ENCODE assay signal across 8 cellular contexts in the genomic region with DNA sequence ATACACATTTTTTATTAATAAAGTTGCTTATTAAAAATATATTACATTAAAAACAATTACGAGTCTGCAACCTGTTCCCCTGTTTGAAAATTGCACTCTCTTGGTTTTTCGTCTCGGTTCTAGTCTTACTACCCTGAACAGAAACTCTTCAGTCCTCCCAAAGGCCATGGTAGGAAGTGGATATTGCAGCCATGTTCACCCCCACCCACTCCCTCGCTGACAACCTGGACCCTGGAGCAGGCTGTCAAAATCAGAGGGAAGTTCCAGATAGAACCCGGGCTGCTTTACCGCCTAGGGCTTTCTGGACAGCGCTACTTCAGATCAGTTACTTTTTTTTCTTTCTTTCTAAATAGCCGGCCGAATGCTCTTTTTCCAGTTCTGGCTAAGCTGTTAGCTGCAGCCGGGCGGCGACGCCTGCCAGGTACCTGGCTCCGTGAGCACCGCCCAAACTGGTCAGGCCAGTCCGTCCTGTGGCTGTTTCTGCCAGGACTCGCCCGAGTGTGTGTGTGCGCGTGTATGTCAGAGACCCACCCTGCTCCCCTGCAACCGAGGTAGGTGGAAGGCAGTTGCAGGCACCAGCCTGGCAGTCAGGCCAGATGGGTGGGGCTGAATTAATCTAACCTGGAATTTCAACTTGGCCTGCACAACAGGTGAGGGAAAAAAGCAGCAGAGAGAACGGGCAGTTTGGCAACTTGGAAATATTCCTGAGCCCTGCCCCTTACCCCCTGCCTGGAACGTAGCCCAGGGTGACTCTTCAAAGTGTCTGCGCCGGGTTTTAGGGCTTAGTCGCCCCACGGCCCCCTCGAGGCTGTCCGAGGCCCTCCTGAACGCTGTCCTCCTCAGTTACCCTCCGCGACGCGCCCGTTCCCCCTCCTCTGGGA. TPM values are rescaled to one million over a fixed set of nuclear protein-coding genes. Genes with fewer than 3 reads are reported as not detected.
DNase-seq lines count a peak whose midpoint lies in the region; ATAC-seq and TF ChIP-seq lines count a peak whose summit lies in the region.

No MANE protein-coding gene starts in this region.

- peak overlapping the region; percentile 59 for H3K27ac ChIP-seq in smooth muscle cell (ENCODE audit: low read depth)

- CTCF ChIA-PET in HEK293T (lab: Yijun Ruan, JAX): no interaction called here

- H3F3A ChIP-seq in smooth muscle cell (ENCODE audit: low read depth): peaks cover 8% of the 10 kb centered on the region

- no peaks in the 10 kb centered on the region for H3K27me3 ChIP-seq in smooth muscle cell (ENCODE audit: low read depth)

- peak overlapping the region; percentile 87 for H3K4me3 Mint-ChIP-seq in activated naive CD8-positive, alpha-beta T cell

- H3K36me3 ChIP-seq in smooth muscle cell (ENCODE audit: low read depth): no peaks in the 10 kb centered on the region

- H3K36me3 Mint-ChIP-seq in activated naive CD8-positive, alpha-beta T cell: peaks cover 8% of the 10 kb centered on the region

- H4K20me1 ChIP-seq in smooth muscle cell (ENCODE audit: low read depth): peaks cover 11% of the 10 kb centered on the region

- H3K9me3 Mint-ChIP-seq in activated naive CD8-positive, alpha-beta T cell (ENCODE audit: low read depth): no peaks in the 10 kb centered on the region

- peaks cover 46% of the 10 kb centered on the region for H3K4me1 ChIP-seq in smooth muscle cell (ENCODE audit: low read depth)

- 12% methylated on average over 35 of the region's 35 CpGs for WGBS in smooth muscle cell (ENCODE audit: low lambda C conversion rate)

- POLR2A ChIA-PET in HEK293T (lab: Yijun Ruan, JAX): no interaction called here

- H3K9me3 ChIP-seq in smooth muscle cell (replicated peaks; ENCODE audit: low read depth): no peaks in the 10 kb centered on the region

- peaks cover 72% of the 10 kb centered on the region for H3K4me1 Mint-ChIP-seq in activated naive CD8-positive, alpha-beta T cell (ENCODE audit: low read depth)

- H2AFZ ChIP-seq in smooth muscle cell (ENCODE audit: low read depth): peak overlapping the region; percentile 68

- peak overlapping the region; percentile 32 for H3K9ac ChIP-seq in smooth muscle cell (ENCODE audit: low read depth)

- peaks cover 15% of the 10 kb centered on the region for H3K79me2 ChIP-seq in smooth muscle cell (ENCODE audit: low read depth)

- no peak for ATAC-seq in HG02840 (IDR thresholded peaks at IDR 0.05; ENCODE audit: low FRiP score, unreplicated experiment)

- peak overlapping the region; percentile 94 for H3K27ac Mint-ChIP-seq in activated naive CD8-positive, alpha-beta T cell

- H3K27me3 Mint-ChIP-seq in activated naive CD8-positive, alpha-beta T cell: no peaks in the 10 kb centered on the region

- H3K4me3 ChIP-seq in smooth muscle cell: peak overlapping the region; percentile 55

- H3K4me2 ChIP-seq in smooth muscle cell: peak overlapping the region; percentile 94

- no peak for TF ChIP-seq CTCF in smooth muscle cell (IDR thresholded peaks at IDR 0.05; ENCODE audit: borderline replicate concordance, insufficient read depth, poor library complexity, severe bottlenecking)

- DNase-seq in NCI-H2227 (lab: John Stamatoyannopoulos, UW; ENCODE audit: unreplicated experiment) (peak; percentile 35), NCI-H2227 treated with DMSO at 0.1 percent for 48 hours (lab: John Stamatoyannopoulos, UW) (no peak), MV-4-11 (lab: John Stamatoyannopoulos, UW) (peak; percentile 31), iPS-NIHi11 (ENCODE audit: low spot score) (peak; percentile 65), smooth muscle cell (lab: John Stamatoyannopoulos, UW; ENCODE audit: unreplicated experiment) (no peak), HEK293T (ENCODE audit: extremely low spot score) (no peak)

TF ChIP-seq in HEK293T, 16 proteins besides CTCF, POLR2A, EP300 and RAD21:
- TF ChIP-seq L3MBTL2 (conservative IDR thresholded peaks at IDR 0.05) (no peak), HDGF (IDR thresholded peaks at IDR 0.05; ENCODE audit: borderline replicate concordance) (no peak), CTBP1 (IDR thresholded peaks at IDR 0.05; ENCODE audit: borderline replicate concordance) (no peak), NFRKB (IDR thresholded peaks at IDR 0.05) (no peak)
- TF ChIP-seq, protein P1, sequence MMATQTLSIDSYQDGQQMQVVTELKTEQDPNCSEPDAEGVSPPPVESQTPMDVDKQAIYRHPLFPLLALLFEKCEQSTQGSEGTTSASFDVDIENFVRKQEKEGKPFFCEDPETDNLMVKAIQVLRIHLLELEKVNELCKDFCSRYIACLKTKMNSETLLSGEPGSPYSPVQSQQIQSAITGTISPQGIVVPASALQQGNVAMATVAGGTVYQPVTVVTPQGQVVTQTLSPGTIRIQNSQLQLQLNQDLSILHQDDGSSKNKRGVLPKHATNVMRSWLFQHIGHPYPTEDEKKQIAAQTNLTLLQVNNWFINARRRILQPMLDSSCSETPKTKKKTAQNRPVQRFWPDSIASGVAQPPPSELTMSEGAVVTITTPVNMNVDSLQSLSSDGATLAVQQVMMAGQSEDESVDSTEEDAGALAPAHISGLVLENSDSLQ (IDR thresholded peaks at IDR 0.05): no peak

RNA-seq across cellular contexts. Expression of a gene that starts 1.1 kb away (rescaled TPM):
- total RNA-seq in smooth muscle cell: 10.4 and 12.7 TPM in 2 replicates
- polyA plus RNA-seq in smooth muscle cell: 3.2 TPM in 2 replicates

RNA-seq across cellular contexts. Expression of a gene that starts 56.9 kb away (rescaled TPM):
- 109 and 112 TPM in 2 replicates for total RNA-seq in smooth muscle cell
- 151 and 154 TPM in 2 replicates for polyA plus RNA-seq in smooth muscle cell

Comparison
In these comparisons a context has a peak if more than half of its experiments do, and no peak if none do; other contexts are left out.
1. DNase-seq: peak in NCI-H2227 (single experiment), MV-4-11 (single experiment) and iPS-NIHi11 (single experiment); none in NCI-H2227 treated with DMSO at 0.1 percent for 48 hours (single experiment), smooth muscle cell (single experiment) and HEK293T (single experiment).